In genomic region chr7:128236924-128237586, GRCh38 we compare ENCODE assay signal across 8 cellular contexts. TPM values are rescaled to one million over a fixed set of nuclear protein-coding genes. Genes with fewer than 3 reads are reported as not detected.
A peak's percentile ranks its signal among the peaks of the same experiment; 100 is the strongest.
DNase-seq lines count a peak whose midpoint lies in the region; ATAC-seq and TF ChIP-seq lines count a peak whose summit lies in the region.

No MANE protein-coding gene starts in this region.

- H3K27ac Mint-ChIP-seq in activated naive CD4-positive, alpha-beta T cell treated with anti-CD3 and anti-CD28 coated beads for 36 hours: no peak overlapping the region

- H3K4me1 Mint-ChIP-seq in activated naive CD4-positive, alpha-beta T cell treated with anti-CD3 and anti-CD28 coated beads for 36 hours (ENCODE audit: low read depth): peaks cover 7% of the 10 kb centered on the region

- DNase-seq in activated naive CD4-positive, alpha-beta T cell treated with anti-CD3 and anti-CD28 coated beads for 36 hours: peak; percentile 51
- DNase-seq in activated naive CD4-positive, alpha-beta T cell treated with anti-CD3 and anti-CD28 coated beads, Interleukin-2, amount 50 U/mL, for 16 hours: no peak
- peak; percentile 78 to 83 for DNase-seq in SJCRH30
- DNase-seq in foreskin keratinocyte: peak; percentile 97 to 98
- no peak for DNase-seq in DMS153 treated with DMSO at 0.1 percent for 48 hours (lab: John Stamatoyannopoulos, UW; ENCODE audit: unreplicated experiment)

- H3K9me3 ChIP-seq in SJCRH30 (replicated peaks): no peaks in the 10 kb centered on the region

- no peaks in the 10 kb centered on the region for H3K36me3 ChIP-seq in SJCRH30

- intact Hi-C loops in activated naive CD4-positive, alpha-beta T cell treated with anti-CD3 and anti-CD28 coated beads for 36 hours (cut with micrococcal nuclease): no loop called here

- H3K27ac ChIP-seq in SJCRH30: peak overlapping the region; percentile 22
- peak overlapping the region; percentile 14 for H3K27ac ChIP-seq in foreskin keratinocyte

- CTCF ChIA-PET in activated naive CD4-positive, alpha-beta T cell treated with anti-CD3 and anti-CD28 coated beads for 36 hours (lab: Charles Lee): interaction anchor here (0.9 to 1.4 kb wide), 3 partner anchors 10 to 338 kb away, joined by 3 to 5 read pairs (median 4); no protein-coding TSS in a partner anchor

- ATAC-seq in HG03460 (IDR thresholded peaks at IDR 0.05; ENCODE audit: unreplicated experiment): peak; percentile 75
- ATAC-seq in foreskin keratinocyte: peak; percentile 96
- no peak for ATAC-seq in HG03571 (IDR thresholded peaks at IDR 0.05; ENCODE audit: unreplicated experiment)
- no peak for ATAC-seq in HG02970 (IDR thresholded peaks at IDR 0.05; ENCODE audit: low FRiP score, unreplicated experiment)

- H3K36me3 Mint-ChIP-seq in activated naive CD4-positive, alpha-beta T cell treated with anti-CD3 and anti-CD28 coated beads for 36 hours (ENCODE audit: low read depth): peaks cover 2% of the 10 kb centered on the region

- no peak overlapping the region for H3K4me3 ChIP-seq in SJCRH30

- H3K9me3 Mint-ChIP-seq in activated naive CD4-positive, alpha-beta T cell treated with anti-CD3 and anti-CD28 coated beads for 36 hours: peaks cover 13% of the 10 kb centered on the region

- H3K4me3 Mint-ChIP-seq in activated naive CD4-positive, alpha-beta T cell treated with anti-CD3 and anti-CD28 coated beads for 36 hours: no peak overlapping the region

- peaks cover 14% of the 10 kb centered on the region for H3K27me3 Mint-ChIP-seq in activated naive CD4-positive, alpha-beta T cell treated with anti-CD3 and anti-CD28 coated beads for 36 hours (ENCODE audit: low read depth)

- peaks cover 9% of the 10 kb centered on the region for H3K4me1 ChIP-seq in SJCRH30
- H3K4me1 ChIP-seq in foreskin keratinocyte: peaks cover 7% of the 10 kb centered on the region

- TF ChIP-seq CTCF in foreskin keratinocyte (conservative IDR thresholded peaks at IDR 0.05): peak; percentile 6

- H3K27me3 ChIP-seq in SJCRH30: no peaks in the 10 kb centered on the region
- peaks cover 24% of the 10 kb centered on the region for H3K27me3 ChIP-seq in foreskin keratinocyte

RNA-seq across cellular contexts. Expression of gene LEP, which starts 4.0 kb away (rescaled TPM):
- not detected for total RNA-seq in activated naive CD4-positive, alpha-beta T cell treated with anti-CD3 and anti-CD28 coated beads for 36 hours
- total RNA-seq in SJCRH30 (2014; rRNA removed; shearing (Covaris generic)): not detected in 2 replicates
- total RNA-seq in foreskin keratinocyte: not detected in 2 replicates
- not detected in 2 replicates for polyA plus RNA-seq in foreskin keratinocyte

Comparison
In these comparisons a context has a peak if more than half of its experiments do, and no peak if none do; other contexts are left out.
1. DNase-seq: peak in activated naive CD4-positive, alpha-beta T cell treated with anti-CD3 and anti-CD28 coated beads for 36 hours (single experiment), SJCRH30 (2 of 2) and foreskin keratinocyte (2 of 2); none in activated naive CD4-positive, alpha-beta T cell treated with anti-CD3 and anti-CD28 coated beads, Interleukin-2, amount 50 U/mL, for 16 hours (single experiment) and DMS153 treated with DMSO at 0.1 percent for 48 hours (single experiment).
2. ATAC-seq: peak in HG03460 (single experiment) and foreskin keratinocyte (single experiment); none in HG03571 (single experiment) and HG02970 (single experiment).